1 cellular context compared by ENCODE assay signal in the genomic region with DNA sequence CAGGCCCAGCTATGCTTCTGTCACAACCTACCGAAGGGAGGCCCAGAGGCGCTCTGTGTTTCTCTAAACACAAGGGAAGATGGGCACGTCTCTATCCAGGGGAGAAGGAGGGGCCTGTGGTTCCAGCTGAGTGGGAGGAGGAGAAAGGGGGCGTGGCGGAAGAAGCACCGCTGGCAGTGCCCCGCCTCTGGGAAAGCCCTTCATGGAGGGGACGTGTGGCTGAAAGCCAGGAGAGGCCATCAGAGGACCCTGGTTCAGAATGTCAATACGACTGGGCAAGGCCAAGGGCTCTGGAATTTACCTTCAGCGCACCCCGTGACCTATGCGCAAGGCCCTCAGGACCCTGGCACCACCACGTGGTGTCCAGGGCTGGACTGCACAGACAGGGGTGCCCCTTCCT.
TF ChIP-seq lines count a peak whose summit lies in the region.

No MANE protein-coding gene starts in this region.

TF ChIP-seq in GM23338, 12 proteins besides CTCF, POLR2A, EP300 and RAD21 (continued from another document):
- TF ChIP-seq, protein P1, sequence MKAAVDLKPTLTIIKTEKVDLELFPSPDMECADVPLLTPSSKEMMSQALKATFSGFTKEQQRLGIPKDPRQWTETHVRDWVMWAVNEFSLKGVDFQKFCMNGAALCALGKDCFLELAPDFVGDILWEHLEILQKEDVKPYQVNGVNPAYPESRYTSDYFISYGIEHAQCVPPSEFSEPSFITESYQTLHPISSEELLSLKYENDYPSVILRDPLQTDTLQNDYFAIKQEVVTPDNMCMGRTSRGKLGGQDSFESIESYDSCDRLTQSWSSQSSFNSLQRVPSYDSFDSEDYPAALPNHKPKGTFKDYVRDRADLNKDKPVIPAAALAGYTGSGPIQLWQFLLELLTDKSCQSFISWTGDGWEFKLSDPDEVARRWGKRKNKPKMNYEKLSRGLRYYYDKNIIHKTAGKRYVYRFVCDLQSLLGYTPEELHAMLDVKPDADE (IDR thresholded peaks at IDR 0.05) = no peak
- TF ChIP-seq ZNF331 (CRISPR knock-in tag; IDR thresholded peaks at IDR 0.05; ENCODE audit: low read depth) = no peak
- TF ChIP-seq POLR2AphosphoS5 (IDR thresholded peaks at IDR 0.05; ENCODE audit: low read depth) = no peak
- no peak for TF ChIP-seq EZH2 (IDR thresholded peaks at IDR 0.05; ENCODE audit: low read depth, unreplicated experiment)
